Comparison of ENCODE assay signal across 30 cellular contexts in genomic region chr21:39065912-39066311, GRCh38.
"Had no signal": no experiment of that assay in that cellular context is flagged by ENCODE, and none has a peak within 500 bp of the region (broad histone marks: within the 10 kb centered on the region; RNA-seq: fewer than 3 reads in every experiment).

No MANE protein-coding gene starts in this region.

- H3K27ac ChIP-seq: body of pancreas, cardiac muscle cell, foreskin keratinocyte, pancreas, prostate gland, sigmoid colon, testis had no signal

- H3K4me1 ChIP-seq: body of pancreas, foreskin keratinocyte, pancreas, prostate gland, testis had no signal

- H3K4me3 ChIP-seq: body of pancreas, cardiac muscle cell, coronary artery, dorsolateral prefrontal cortex, esophagus muscularis mucosa, pancreas, prostate gland, sigmoid colon, testis had no signal

- H3K9me3 ChIP-seq: body of pancreas, pancreas, prostate gland, sigmoid colon, testis had no signal

- FAIRE-seq: pancreas, small intestine, urothelium cell line had no signal

- H3K36me3 ChIP-seq: cardiac muscle cell, esophagus muscularis mucosa, pancreas, prostate gland, sigmoid colon had no signal

- DNase-seq: activated CD4-positive, alpha-beta T cell treated with anti-CD3 and anti-CD28 coated beads for 4 hours; activated CD4-positive, alpha-beta T cell treated with anti-CD3 and anti-CD28 coated beads, Interleukin-2, amount 50 U/mL, for 4 hours; activated CD4-positive, CD25-positive, alpha-beta regulatory T cell; activated naive CD4-positive, alpha-beta T cell treated with Interleukin-2 at 50 U/mL for 16 hours; activated T-cell treated with anti-CD3 and anti-CD28 coated beads for 4 hours; activated T-cell treated with anti-CD3 and anti-CD28 coated beads, Interleukin-2, amount 50 U/mL, for 72 hours; anterior cingulate cortex; body of pancreas; dorsolateral prefrontal cortex; effector memory CD4-positive, alpha-beta T cell; foreskin keratinocyte; islet precursor cell; left ventricle myocardium superior; mammary epithelial cell; naive B cell; nucleus accumbens; pancreas; retina; sigmoid colon; small intestine; stimulated activated CD4-positive, alpha-beta T cell treated with anti-CD3 and anti-CD28 coated beads, Interleukin-15, amount 100 ng/mL, for 24 hours; stimulated activated naive CD4-positive, alpha-beta T cell treated with Interleukin-2 at 50 U/mL for 16 hours; T-helper 2 cell; testis; trophoblast cell had no signal

- H3K27me3 ChIP-seq: body of pancreas, cardiac muscle cell, dorsolateral prefrontal cortex, esophagus muscularis mucosa, foreskin keratinocyte, pancreas, sigmoid colon, testis had no signal
